In the genomic region with DNA sequence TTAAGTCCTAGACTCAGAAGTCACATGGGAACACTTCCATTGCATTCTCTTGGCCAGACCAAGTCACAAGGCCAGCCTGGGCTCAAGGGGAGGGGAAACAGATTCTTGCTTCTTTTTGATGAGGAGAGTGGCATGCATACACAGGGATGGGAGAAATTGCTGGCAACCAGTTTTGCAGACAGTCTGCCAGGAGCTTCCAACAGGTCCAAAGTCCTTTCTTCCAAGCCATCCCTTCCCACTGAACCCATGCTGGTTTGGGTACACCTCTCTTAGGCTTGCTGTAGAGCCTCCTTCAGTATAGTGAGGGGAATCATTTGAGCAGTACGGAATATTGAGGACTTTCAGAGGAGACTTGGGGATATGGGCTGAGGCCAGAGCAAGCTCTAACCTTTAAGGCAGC, we compare ENCODE assay signal across 14 cellular contexts.
A peak's percentile ranks its signal among the peaks of the same experiment; 100 is the strongest.
DNase-seq lines count a peak whose midpoint lies in the region; ATAC-seq, FAIRE-seq and TF ChIP-seq lines count a peak whose summit lies in the region.
"Had no signal": no experiment of that assay in that cellular context is flagged by ENCODE, and none has a peak within 500 bp of the region (broad histone marks: within the 10 kb centered on the region; RNA-seq: fewer than 3 reads in every experiment).

No MANE protein-coding gene starts in this region.

- H2AK9ac ChIP-seq in IMR-90 (replicated peaks; ENCODE audit: low read depth, low read length, poor library complexity) = peak overlapping the region; percentile 28

- H3K14ac ChIP-seq in IMR-90 (replicated peaks; ENCODE audit: low read depth, low read length) = no peak overlapping the region

- H2AFZ ChIP-seq in HepG2 (ENCODE audit: low read length) (no peak overlapping the region), IMR-90 (replicated peaks; ENCODE audit: low read length, poor library complexity) (no peak overlapping the region)
- H2AFZ ChIP-seq: GM23248 had no signal

- no peaks in the 10 kb centered on the region for H3K79me2 ChIP-seq in HepG2 (ENCODE audit: insufficient read depth, low read length)

- H3K4me3 ChIP-seq in liver (ENCODE audit: low read depth in 1 of 3, low read length in 3 of 3) (no peak overlapping the region), HepG2 (replicated peaks in 1 of 3; ENCODE audit: insufficient read depth in 1 of 3, low read depth in 2 of 3, low read length in 3 of 3) (no peak overlapping the region), IMR-90 (ENCODE audit: insufficient read depth, low read depth, low read length) (no peak overlapping the region), stomach smooth muscle (ENCODE audit: low read length in 2 of 2) (no peak overlapping the region)
- H3K4me3 ChIP-seq: GM23248 had no signal

- no peak overlapping the region for H2BK15ac ChIP-seq in IMR-90 (ENCODE audit: low read depth, low read length)

- no peaks in the 10 kb centered on the region for H3K79me1 ChIP-seq in IMR-90 (ENCODE audit: low read depth in 1 of 2, low read length in 2 of 2)

- in situ Hi-C loops in HepG2 (cut with HindIII; ENCODE audit: extremely low pct_ligation_motif_present, low pct_unique_long_range_greater_than_20kb) (no loop called here), IMR-90 (cut with MboI; ENCODE audit: low sequenced_read_pairs) (no loop called here)

- H4K8ac ChIP-seq in IMR-90 (ENCODE audit: low read depth in 2 of 2, low read length in 2 of 2) = no peak overlapping the region

- H4K20me1 ChIP-seq in HepG2 (ENCODE audit: insufficient read depth, low read length) = no peaks in the 10 kb centered on the region
- no peaks in the 10 kb centered on the region for H4K20me1 ChIP-seq in IMR-90 (ENCODE audit: insufficient read depth, low read length)

- TF ChIP-seq RAD21 in liver (IDR thresholded peaks at IDR 0.05) = no peak
- no peak for TF ChIP-seq RAD21 in HepG2 (CRISPR knock-in tag; IDR thresholded peaks at IDR 0.05)
- no peak for TF ChIP-seq RAD21 in IMR-90 (IDR thresholded peaks at IDR 0.05; ENCODE audit: low read length)

- no peak overlapping the region for H2AK5ac ChIP-seq in IMR-90 (ENCODE audit: low read depth, low read length)

- POLR2A ChIA-PET in HepG2 (lab: Yijun Ruan, JAX) = no interaction called here
- POLR2A ChIA-PET in IMR-90 (lab: Charles Lee; ENCODE audit: unreplicated experiment) = no interaction called here

- H3K27ac ChIP-seq in liver (ENCODE audit: low read depth in 1 of 2, low read length in 2 of 2) (no peak overlapping the region), HepG2 (ENCODE audit: extremely low read length, insufficient read depth, low read length) (no peak overlapping the region), IMR-90 (ENCODE audit: insufficient read depth, low read length) (no peak overlapping the region), stomach smooth muscle (ENCODE audit: low read length) (peak overlapping the region; percentile 53)
- H3K27ac ChIP-seq: GM23248 had no signal

- no peak overlapping the region for H3K4ac ChIP-seq in IMR-90 (ENCODE audit: low read depth, low read length)

- no peak overlapping the region for H3K23ac ChIP-seq in IMR-90 (ENCODE audit: low read depth, low read length)

- no peak overlapping the region for H3K56ac ChIP-seq in IMR-90 (ENCODE audit: extremely low read depth, insufficient read depth, low read length)

- H3K9ac ChIP-seq in liver (ENCODE audit: low read depth in 1 of 2, low read length in 2 of 2) = no peak overlapping the region
- no peak overlapping the region for H3K9ac ChIP-seq in HepG2 (ENCODE audit: insufficient read depth, low read depth, low read length)
- no peak overlapping the region for H3K9ac ChIP-seq in IMR-90 (ENCODE audit: low read depth, low read length)
- H3K9ac ChIP-seq in stomach smooth muscle (ENCODE audit: low read length in 2 of 2) = no peak overlapping the region
- H3K9ac ChIP-seq: GM23248 had no signal

- TF ChIP-seq EP300 in HepG2 (IDR thresholded peaks at IDR 0.05; ENCODE audit: low read depth in 2 of 2, low read length in 2 of 2) = no peak
- no peak for TF ChIP-seq EP300 in HepG2 (CRISPR knock-in tag; IDR thresholded peaks at IDR 0.05; ENCODE audit: borderline replicate concordance)

- intact Hi-C loops in HepG2 (cut with micrococcal nuclease; ENCODE audit: unreplicated experiment) (no loop called here), IMR-90 (cut with micrococcal nuclease) (no loop called here)

- no peak for DNase-seq in HepG2 (ENCODE audit: low spot score)
- no peak for DNase-seq in IMR-90
- peak; percentile 59 for DNase-seq in left lobe of liver (ENCODE audit: low spot score)
- DNase-seq in NCI-H1417 (lab: John Stamatoyannopoulos, UW) = no peak
- DNase-seq: C1 segment of cervical spinal cord; Calu3; CD4-positive, alpha-beta T cell; DMS 273 treated with DMSO at 0.1 percent for 48 hours; GM23248 had no signal

- BruUV-seq in HepG2 (replicated peaks; lab: Mats Ljungman, UMichigan) (no TSS peak), IMR-90 (replicated peaks; lab: Mats Ljungman, UMichigan) (no TSS peak)

- FAIRE-seq in HepG2 (lab: Jason Lieb, UNC) = no peak
- FAIRE-seq: H54 had no signal

- H2BK20ac ChIP-seq in IMR-90 (ENCODE audit: low read depth, low read length) = no peak overlapping the region

- H3K4me1 ChIP-seq in liver (ENCODE audit: control insufficient read depth in 4 of 4, insufficient read depth in 4 of 4, low read length in 3 of 4) (peaks cover 5 to 35% (median 18%) of the 10 kb centered on the region in 4 donors), HepG2 (ENCODE audit: insufficient read depth, low read length) (peaks cover 13% of the 10 kb centered on the region), IMR-90 (ENCODE audit: control insufficient read depth, insufficient read depth, low read length) (no peaks in the 10 kb centered on the region), stomach smooth muscle (ENCODE audit: control insufficient read depth, insufficient read depth, low read length) (peaks cover 3% of the 10 kb centered on the region)

- dilution Hi-C loops in IMR-90 (cut with HindIII; ENCODE audit: low sequenced_read_pairs, unreplicated experiment) = no loop called here

- no peak overlapping the region for H4K91ac ChIP-seq in IMR-90 (ENCODE audit: insufficient read depth, low read depth, low read length)

- ATAC-seq in HepG2 (no peak), IMR-90 (ENCODE audit: low read depth) (no peak), left lobe of liver (peak; percentile 74), HG03095 (IDR thresholded peaks at IDR 0.05; ENCODE audit: unreplicated experiment) (no peak), GM21515 (IDR thresholded peaks at IDR 0.05; ENCODE audit: unreplicated experiment) (no peak)

- no peaks in the 10 kb centered on the region for H3K9me1 ChIP-seq in IMR-90 (ENCODE audit: insufficient read depth, low read length)

- TF ChIP-seq POLR2A in HepG2 (IDR thresholded peaks at IDR 0.05; ENCODE audit: insufficient read depth in 1 of 2, low read depth in 2 of 2, low read length in 2 of 2) (no peak), IMR-90 (IDR thresholded peaks at IDR 0.05; ENCODE audit: low read depth, low read length) (no peak)

- WGBS in liver = 88% methylated on average over 1 of the region's 1 CpG
- WGBS in HepG2 (ENCODE audit: low lambda C conversion rate) = no CpG with 5 or more reads among the region's 1 CpG
- WGBS in IMR-90 (ENCODE audit: extremely low coverage in 2 of 2, insufficient read length in 1 of 2), 2 experiments = no CpG with 5 or more reads among the region's 1 CpG

- TF ChIP-seq CTCF in liver (IDR thresholded peaks at IDR 0.05; ENCODE audit: low read depth, low read length, missing input control) (no peak), HepG2 (CRISPR knock-in tag; IDR thresholded peaks at IDR 0.05) (no peak), IMR-90 (conservative IDR thresholded peaks at IDR 0.05; ENCODE audit: low read depth, low read length) (no peak)

- no peak overlapping the region for H2BK5ac ChIP-seq in IMR-90 (ENCODE audit: low read depth, low read length, poor library complexity, severe bottlenecking)

- H3K9me3 ChIP-seq in liver (ENCODE audit: control insufficient read depth in 4 of 4, low read length in 3 of 4) (no peaks in the 10 kb centered on the region), HepG2 (ENCODE audit: low read length) (no peaks in the 10 kb centered on the region), IMR-90 (ENCODE audit: control insufficient read depth, insufficient read depth, low read length) (peaks cover 5% of the 10 kb centered on the region; the same call in 1 of the 2 replicates), stomach smooth muscle (ENCODE audit: control insufficient read depth in 2 of 2, low read length in 2 of 2) (peaks cover 0 to 11% of the 10 kb centered on the region in 2 donors)

- no peak overlapping the region for H2BK120ac ChIP-seq in IMR-90 (ENCODE audit: low read depth, low read length)

- H3K18ac ChIP-seq in IMR-90 (ENCODE audit: low read depth, low read length) = no peak overlapping the region

- H3K4me2 ChIP-seq in HepG2 (ENCODE audit: low read depth, low read length) (no peak overlapping the region), IMR-90 (ENCODE audit: low read depth, low read length) (no peak overlapping the region)

- no peaks in the 10 kb centered on the region for H3K36me3 ChIP-seq in liver (ENCODE audit: control insufficient read depth in 4 of 4, insufficient read depth in 3 of 4, low read depth in 1 of 4, low read length in 3 of 4)
- no peaks in the 10 kb centered on the region for H3K36me3 ChIP-seq in HepG2 (replicated peaks in 1 of 2; ENCODE audit: control insufficient read depth in 1 of 2, insufficient read depth in 2 of 2, low read length in 2 of 2)
- no peaks in the 10 kb centered on the region for H3K36me3 ChIP-seq in IMR-90 (ENCODE audit: control insufficient read depth, insufficient read depth, low read length)
- H3K36me3 ChIP-seq in stomach smooth muscle (ENCODE audit: control insufficient read depth in 2 of 2, insufficient read depth in 2 of 2, low read length in 2 of 2) = no peaks in the 10 kb centered on the region

- CTCF ChIA-PET in HepG2 (lab: Yijun Ruan, JAX; ENCODE audit: low intra/inter-chr PET ratio, low total read pairs) (no interaction called here), IMR-90 (lab: Yijun Ruan, JAX) (no interaction called here)

- H3K27me3 ChIP-seq in liver (ENCODE audit: control insufficient read depth in 4 of 4, insufficient read depth in 4 of 4, low read length in 3 of 4) (no peaks in the 10 kb centered on the region), HepG2 (ENCODE audit: control insufficient read depth in 1 of 2, insufficient read depth in 2 of 2, low read length in 2 of 2) (no peaks in the 10 kb centered on the region), IMR-90 (ENCODE audit: control insufficient read depth, insufficient read depth, low read length) (peaks cover 36% of the 10 kb centered on the region), stomach smooth muscle (ENCODE audit: control insufficient read depth in 1 of 2, insufficient read depth in 2 of 2, low read length in 2 of 2) (peaks cover 0 to 10% of the 10 kb centered on the region in 2 donors)

- H4K5ac ChIP-seq in IMR-90 (ENCODE audit: low read depth, low read length) = no peak overlapping the region

TF ChIP-seq in HepG2, 621 proteins besides CTCF, POLR2A, EP300 and RAD21 (continues in another document):
- TF ChIP-seq ZZZ3 (CRISPR knock-in tag; IDR thresholded peaks at IDR 0.05; ENCODE audit: borderline replicate concordance) (no peak), HHEX (CRISPR knock-in tag; IDR thresholded peaks at IDR 0.05) (no peak), ARNT (IDR thresholded peaks at IDR 0.05) (no peak)

TF ChIP-seq in IMR-90, 13 proteins besides CTCF, POLR2A, EP300 and RAD21 (continues in another document):
- TF ChIP-seq CEBPB (IDR thresholded peaks at IDR 0.05; ENCODE audit: low read depth, low read length) (no peak), CHD1 (IDR thresholded peaks at IDR 0.05; ENCODE audit: low read depth, low read length) (no peak), RFX5 (IDR thresholded peaks at IDR 0.05; ENCODE audit: low read depth, low read length) (no peak)
